1 cellular context compared by ENCODE assay signal in genomic region chr5:103119765-103120606, GRCh38.
A peak's percentile ranks its signal among the peaks of the same experiment; 100 is the strongest.
TF ChIP-seq lines count a peak whose summit lies in the region.

Gene GIN1, minus strand, starts transcription at chr5:103120138. Its CDS starts 11,431 bp downstream, at chr5:103108707.
Gene PPIP5K2, plus strand, starts transcription at chr5:103120301. Its CDS starts 9,289 bp downstream, at chr5:103129590.

TF ChIP-seq in GM12878, 131 proteins besides CTCF, POLR2A, EP300 and RAD21 (continued from another document and continues in another):
- TF ChIP-seq ZNF687 (IDR thresholded peaks at IDR 0.05) (peak; percentile 52; the same call in 1 of the 2 replicates), SIN3A (IDR thresholded peaks at IDR 0.05; ENCODE audit: low read depth, low read length) (peak; percentile 60), USF2 (IDR thresholded peaks at IDR 0.05; ENCODE audit: borderline replicate concordance, low read depth, low read length) (no peak; the same call in 1 of the 2 replicates), DPF2 (IDR thresholded peaks at IDR 0.05) (peak; percentile 44; the same call in 1 of the 2 replicates), RAD51 (IDR thresholded peaks at IDR 0.05) (peak; percentile 31; the same call in 1 of the 2 replicates), ZZZ3 (IDR thresholded peaks at IDR 0.05; ENCODE audit: control insufficient read depth, insufficient read length, low read depth) (no peak), BRCA1 (IDR thresholded peaks at IDR 0.05; ENCODE audit: low read depth, low read length) (no peak), CREB1 (IDR thresholded peaks at IDR 0.05; ENCODE audit: low read depth) (peak; percentile 88), CEBPB (IDR thresholded peaks at IDR 0.05; ENCODE audit: borderline replicate concordance in 1 of 2, low read depth in 2 of 2, low read length in 2 of 2) (no peak), IRF5 (IDR thresholded peaks at IDR 0.05; ENCODE audit: borderline replicate concordance) (peak; percentile 16; the same call in 1 of the 2 replicates), ASH2L (IDR thresholded peaks at IDR 0.05; ENCODE audit: borderline replicate concordance, low read depth) (no peak), FOXM1 (IDR thresholded peaks at IDR 0.05; ENCODE audit: low read depth, low read length) (peak; percentile 85; the same call in 1 of the 2 replicates), SMAD1 (IDR thresholded peaks at IDR 0.05; ENCODE audit: low read depth, partially characterized antibody) (no peak), ZNF207 (IDR thresholded peaks at IDR 0.05; ENCODE audit: borderline replicate concordance) (peak; percentile 99), NR2F1 (conservative IDR thresholded peaks at IDR 0.05) (peak; percentile 95), PRDM15 (CRISPR knock-in tag; IDR thresholded peaks at IDR 0.05) (no peak), PAX8 (IDR thresholded peaks at IDR 0.05) (0 out of 2 replicates have a peak, but pooled peaks have one; percentile 50), CREM (IDR thresholded peaks at IDR 0.05; ENCODE audit: low read depth) (peak; percentile 93), MEF2B (IDR thresholded peaks at IDR 0.05; ENCODE audit: partially characterized antibody, poor library complexity, severe bottlenecking) (peak; percentile 56), SPI1 (IDR thresholded peaks at IDR 0.05; ENCODE audit: borderline replicate concordance, insufficient read depth, low read depth, low read length) (peak; percentile 15; the same call in 1 of the 2 replicates), POLR2AphosphoS2 (IDR thresholded peaks at IDR 0.05; ENCODE audit: low read depth, low read length) (0 out of 2 replicates have a peak, but pooled peaks have one; percentile 75), WRNIP1 (IDR thresholded peaks at IDR 0.05; ENCODE audit: borderline replicate concordance, low read depth, low read length) (peak; percentile 95; the same call in 1 of the 2 replicates), ZNF622 (IDR thresholded peaks at IDR 0.05) (no peak), SKIL (IDR thresholded peaks at IDR 0.05; ENCODE audit: low read depth, poor library complexity, severe bottlenecking) (peak; percentile 55), BMI1 (IDR thresholded peaks at IDR 0.05; ENCODE audit: borderline replicate concordance) (no peak), GATAD2B (conservative IDR thresholded peaks at IDR 0.05; ENCODE audit: low read depth) (no peak), SREBF2 (IDR thresholded peaks at IDR 0.05; ENCODE audit: low read length) (peak; percentile 90), SIX5 (IDR thresholded peaks at IDR 0.05; ENCODE audit: low read depth, low read length, severe bottlenecking) (peak; percentile 78), SREBF1 (IDR thresholded peaks at IDR 0.05; ENCODE audit: low read length) (no peak; the same call in 1 of the 2 replicates), JUNB (IDR thresholded peaks at IDR 0.05) (peak; percentile 51; the same call in 1 of the 2 replicates), TCF3 (IDR thresholded peaks at IDR 0.05; ENCODE audit: borderline replicate concordance, insufficient read depth, low read depth, low read length) (no peak), IKZF1 (conservative IDR thresholded peaks at IDR 0.05) (peak; percentile 92), SMAD5 (IDR thresholded peaks at IDR 0.05; ENCODE audit: low read depth) (0 out of 2 replicates have a peak, but pooled peaks have one; percentile 31), RUNX3 (IDR thresholded peaks at IDR 0.05; ENCODE audit: low read length) (peak; percentile 76), ZNF24 (IDR thresholded peaks at IDR 0.05) (peak; percentile 87), NR2C2 (IDR thresholded peaks at IDR 0.05; ENCODE audit: borderline replicate concordance, control insufficient read depth, insufficient read length, low read depth) (no peak)
- TF ChIP-seq, protein P1, sequence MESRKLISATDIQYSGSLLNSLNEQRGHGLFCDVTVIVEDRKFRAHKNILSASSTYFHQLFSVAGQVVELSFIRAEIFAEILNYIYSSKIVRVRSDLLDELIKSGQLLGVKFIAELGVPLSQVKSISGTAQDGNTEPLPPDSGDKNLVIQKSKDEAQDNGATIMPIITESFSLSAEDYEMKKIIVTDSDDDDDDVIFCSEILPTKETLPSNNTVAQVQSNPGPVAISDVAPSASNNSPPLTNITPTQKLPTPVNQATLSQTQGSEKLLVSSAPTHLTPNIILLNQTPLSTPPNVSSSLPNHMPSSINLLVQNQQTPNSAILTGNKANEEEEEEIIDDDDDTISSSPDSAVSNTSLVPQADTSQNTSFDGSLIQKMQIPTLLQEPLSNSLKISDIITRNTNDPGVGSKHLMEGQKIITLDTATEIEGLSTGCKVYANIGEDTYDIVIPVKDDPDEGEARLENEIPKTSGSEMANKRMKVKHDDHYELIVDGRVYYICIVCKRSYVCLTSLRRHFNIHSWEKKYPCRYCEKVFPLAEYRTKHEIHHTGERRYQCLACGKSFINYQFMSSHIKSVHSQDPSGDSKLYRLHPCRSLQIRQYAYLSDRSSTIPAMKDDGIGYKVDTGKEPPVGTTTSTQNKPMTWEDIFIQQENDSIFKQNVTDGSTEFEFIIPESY (IDR thresholded peaks at IDR 0.05) = 0 out of 2 replicates have a peak, but pooled peaks have one; percentile 64
- TF ChIP-seq, protein P2, sequence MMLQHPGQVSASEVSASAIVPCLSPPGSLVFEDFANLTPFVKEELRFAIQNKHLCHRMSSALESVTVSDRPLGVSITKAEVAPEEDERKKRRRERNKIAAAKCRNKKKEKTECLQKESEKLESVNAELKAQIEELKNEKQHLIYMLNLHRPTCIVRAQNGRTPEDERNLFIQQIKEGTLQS (IDR thresholded peaks at IDR 0.05; ENCODE audit: borderline replicate concordance, extremely low read depth, low read depth, low read length) = no peak
- TF ChIP-seq, protein P3, sequence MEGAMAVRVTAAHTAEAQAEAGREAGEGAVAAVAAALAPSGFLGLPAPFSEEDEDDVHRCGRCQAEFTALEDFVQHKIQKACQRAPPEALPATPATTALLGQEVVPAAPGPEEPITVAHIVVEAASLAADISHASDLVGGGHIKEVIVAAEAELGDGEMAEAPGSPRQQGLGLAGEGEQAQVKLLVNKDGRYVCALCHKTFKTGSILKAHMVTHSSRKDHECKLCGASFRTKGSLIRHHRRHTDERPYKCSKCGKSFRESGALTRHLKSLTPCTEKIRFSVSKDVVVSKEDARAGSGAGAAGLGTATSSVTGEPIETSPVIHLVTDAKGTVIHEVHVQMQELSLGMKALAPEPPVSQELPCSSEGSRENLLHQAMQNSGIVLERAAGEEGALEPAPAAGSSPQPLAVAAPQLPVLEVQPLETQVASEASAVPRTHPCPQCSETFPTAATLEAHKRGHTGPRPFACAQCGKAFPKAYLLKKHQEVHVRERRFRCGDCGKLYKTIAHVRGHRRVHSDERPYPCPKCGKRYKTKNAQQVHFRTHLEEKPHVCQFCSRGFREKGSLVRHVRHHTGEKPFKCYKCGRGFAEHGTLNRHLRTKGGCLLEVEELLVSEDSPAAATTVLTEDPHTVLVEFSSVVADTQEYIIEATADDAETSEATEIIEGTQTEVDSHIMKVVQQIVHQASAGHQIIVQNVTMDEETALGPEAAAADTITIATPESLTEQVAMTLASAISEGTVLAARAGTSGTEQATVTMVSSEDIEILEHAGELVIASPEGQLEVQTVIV (IDR thresholded peaks at IDR 0.05; ENCODE audit: borderline replicate concordance, partially characterized antibody) = no peak
- TF ChIP-seq, protein P4, sequence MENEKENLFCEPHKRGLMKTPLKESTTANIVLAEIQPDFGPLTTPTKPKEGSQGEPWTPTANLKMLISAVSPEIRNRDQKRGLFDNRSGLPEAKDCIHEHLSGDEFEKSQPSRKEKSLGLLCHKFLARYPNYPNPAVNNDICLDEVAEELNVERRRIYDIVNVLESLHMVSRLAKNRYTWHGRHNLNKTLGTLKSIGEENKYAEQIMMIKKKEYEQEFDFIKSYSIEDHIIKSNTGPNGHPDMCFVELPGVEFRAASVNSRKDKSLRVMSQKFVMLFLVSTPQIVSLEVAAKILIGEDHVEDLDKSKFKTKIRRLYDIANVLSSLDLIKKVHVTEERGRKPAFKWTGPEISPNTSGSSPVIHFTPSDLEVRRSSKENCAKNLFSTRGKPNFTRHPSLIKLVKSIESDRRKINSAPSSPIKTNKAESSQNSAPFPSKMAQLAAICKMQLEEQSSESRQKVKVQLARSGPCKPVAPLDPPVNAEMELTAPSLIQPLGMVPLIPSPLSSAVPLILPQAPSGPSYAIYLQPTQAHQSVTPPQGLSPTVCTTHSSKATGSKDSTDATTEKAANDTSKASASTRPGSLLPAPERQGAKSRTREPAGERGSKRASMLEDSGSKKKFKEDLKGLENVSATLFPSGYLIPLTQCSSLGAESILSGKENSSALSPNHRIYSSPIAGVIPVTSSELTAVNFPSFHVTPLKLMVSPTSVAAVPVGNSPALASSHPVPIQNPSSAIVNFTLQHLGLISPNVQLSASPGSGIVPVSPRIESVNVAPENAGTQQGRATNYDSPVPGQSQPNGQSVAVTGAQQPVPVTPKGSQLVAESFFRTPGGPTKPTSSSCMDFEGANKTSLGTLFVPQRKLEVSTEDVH (IDR thresholded peaks at IDR 0.05; ENCODE audit: low read depth, partially characterized antibody) = peak; percentile 99
